Comparison of ENCODE assay signal across 1 cellular context in the genomic region with DNA sequence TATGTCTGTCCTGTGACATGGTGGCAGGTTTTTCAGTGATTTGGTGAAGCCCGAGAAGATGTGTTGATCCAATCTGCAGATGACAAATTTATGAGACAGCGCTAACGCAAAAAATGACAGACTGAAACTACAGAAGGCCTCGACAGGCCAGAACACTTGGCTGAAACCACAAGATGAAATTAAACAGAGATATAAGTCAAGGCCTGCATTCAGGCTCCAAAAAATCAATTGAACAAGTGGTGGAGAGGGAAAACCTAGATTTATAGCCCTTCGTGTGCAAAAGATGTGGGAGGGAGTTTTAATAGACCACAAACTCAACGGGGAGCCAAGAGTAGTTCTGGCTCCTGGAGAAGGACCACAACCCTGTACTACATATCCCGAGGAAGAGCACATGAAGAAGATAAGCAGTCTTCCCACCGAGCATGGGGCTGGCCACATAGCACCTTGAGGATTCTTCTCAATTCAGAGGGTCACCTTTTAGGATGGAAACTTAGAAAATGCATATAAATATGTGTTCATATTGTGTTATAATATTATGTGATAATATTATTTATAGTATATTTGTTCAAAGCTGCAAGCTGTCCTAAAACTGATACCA.
TF ChIP-seq lines count a peak whose summit lies in the region.

No MANE protein-coding gene starts in this region.

TF ChIP-seq in HEK293, 187 proteins besides CTCF, POLR2A, EP300 and RAD21 (continued from another document and continues in another):
- TF ChIP-seq, protein P1, sequence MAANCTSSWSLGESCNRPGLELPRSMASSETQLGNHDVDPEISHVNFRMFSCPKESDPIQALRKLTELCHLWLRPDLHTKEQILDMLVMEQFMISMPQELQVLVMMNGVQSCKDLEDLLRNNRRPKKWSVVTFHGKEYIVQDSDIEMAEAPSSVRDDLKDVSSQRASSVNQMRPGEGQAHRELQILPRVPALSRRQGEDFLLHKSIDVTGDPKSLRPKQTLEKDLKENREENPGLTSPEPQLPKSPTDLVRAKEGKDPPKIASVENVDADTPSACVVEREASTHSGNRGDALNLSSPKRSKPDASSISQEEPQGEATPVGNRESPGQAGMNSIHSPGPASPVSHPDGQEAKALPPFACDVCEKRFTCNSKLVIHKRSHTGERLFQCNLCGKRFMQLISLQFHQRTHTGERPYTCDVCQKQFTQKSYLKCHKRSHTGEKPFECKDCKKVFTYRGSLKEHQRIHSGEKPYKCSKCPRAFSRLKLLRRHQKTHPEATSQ (tag by site-specific recombination; IDR thresholded peaks at IDR 0.05): no peak
- TF ChIP-seq ZNF2 (tag by site-specific recombination; IDR thresholded peaks at IDR 0.05) (no peak), ZNF24 (tag by site-specific recombination; IDR thresholded peaks at IDR 0.05) (0 out of 2 replicates have a peak, but pooled peaks have one; percentile 33), YY1 (tag by site-specific recombination; IDR thresholded peaks at IDR 0.05) (0 out of 2 replicates have a peak, but pooled peaks have one; percentile 15), GLI2 (tag by site-specific recombination; IDR thresholded peaks at IDR 0.05; ENCODE audit: borderline replicate concordance, low read depth) (no peak), ZNF658 (tag by site-specific recombination; IDR thresholded peaks at IDR 0.05) (no peak), ZNF341 (tag by site-specific recombination; IDR thresholded peaks at IDR 0.05; ENCODE audit: low read depth) (no peak), ZNF792 (tag by site-specific recombination; IDR thresholded peaks at IDR 0.05) (no peak), FEZF1 (tag by site-specific recombination; IDR thresholded peaks at IDR 0.05) (peak; percentile 92), ZBTB8A (tag by site-specific recombination; IDR thresholded peaks at IDR 0.05) (peak; percentile 41), SALL2 (tag by site-specific recombination; IDR thresholded peaks at IDR 0.05; ENCODE audit: borderline replicate concordance) (no peak), WT1 (tag by site-specific recombination; IDR thresholded peaks at IDR 0.05) (peak; percentile 78), ZNF366 (tag by site-specific recombination; conservative IDR thresholded peaks at IDR 0.05) (no peak), ZFHX2 (tag by site-specific recombination; conservative IDR thresholded peaks at IDR 0.05) (peak; percentile 69; the same call in 1 of the 2 replicates), ZNF768 (tag by site-specific recombination; IDR thresholded peaks at IDR 0.05) (no peak), SCRT1 (tag by site-specific recombination; IDR thresholded peaks at IDR 0.05; ENCODE audit: borderline replicate concordance) (no peak), ZEB2 (tag by site-specific recombination; IDR thresholded peaks at IDR 0.05) (0 out of 2 replicates have a peak, but pooled peaks have one; percentile 61), ZNF350 (tag by site-specific recombination; IDR thresholded peaks at IDR 0.05) (peak; percentile 35; the same call in 1 of the 2 replicates), ZNF843 (tag by site-specific recombination; IDR thresholded peaks at IDR 0.05) (peak; percentile 88), ZNF777 (tag by site-specific recombination; IDR thresholded peaks at IDR 0.05; ENCODE audit: borderline replicate concordance) (no peak), ZNF654 (tag by site-specific recombination; IDR thresholded peaks at IDR 0.05; ENCODE audit: low read depth) (no peak), OVOL3 (tag by site-specific recombination; IDR thresholded peaks at IDR 0.05) (no peak), KLF16 (tag by site-specific recombination; IDR thresholded peaks at IDR 0.05) (no peak), ZNF549 (tag by site-specific recombination; IDR thresholded peaks at IDR 0.05) (no peak), ZNF214 (tag by site-specific recombination; IDR thresholded peaks at IDR 0.05; ENCODE audit: borderline replicate concordance) (no peak), ZNF585B (tag by site-specific recombination; IDR thresholded peaks at IDR 0.05) (no peak), ZNF157 (tag by site-specific recombination; IDR thresholded peaks at IDR 0.05) (no peak), ZNF747 (tag by site-specific recombination; IDR thresholded peaks at IDR 0.05) (no peak), HOXD13 (CRISPR knock-in tag; IDR thresholded peaks at IDR 0.05; ENCODE audit: borderline replicate concordance) (peak; percentile 59; the same call in 1 of the 2 replicates), ZSCAN23 (tag by site-specific recombination; IDR thresholded peaks at IDR 0.05) (no peak), BCL11B (tag by site-specific recombination; IDR thresholded peaks at IDR 0.05; ENCODE audit: low read depth) (no peak), ZNF140 (tag by site-specific recombination; IDR thresholded peaks at IDR 0.05) (no peak), ZNF677 (tag by site-specific recombination; IDR thresholded peaks at IDR 0.05) (no peak), ZNF629 (tag by site-specific recombination; IDR thresholded peaks at IDR 0.05) (peak; percentile 18; the same call in 1 of the 2 replicates), ZNF785 (tag by site-specific recombination; IDR thresholded peaks at IDR 0.05) (no peak)
- TF ChIP-seq, protein P2, sequence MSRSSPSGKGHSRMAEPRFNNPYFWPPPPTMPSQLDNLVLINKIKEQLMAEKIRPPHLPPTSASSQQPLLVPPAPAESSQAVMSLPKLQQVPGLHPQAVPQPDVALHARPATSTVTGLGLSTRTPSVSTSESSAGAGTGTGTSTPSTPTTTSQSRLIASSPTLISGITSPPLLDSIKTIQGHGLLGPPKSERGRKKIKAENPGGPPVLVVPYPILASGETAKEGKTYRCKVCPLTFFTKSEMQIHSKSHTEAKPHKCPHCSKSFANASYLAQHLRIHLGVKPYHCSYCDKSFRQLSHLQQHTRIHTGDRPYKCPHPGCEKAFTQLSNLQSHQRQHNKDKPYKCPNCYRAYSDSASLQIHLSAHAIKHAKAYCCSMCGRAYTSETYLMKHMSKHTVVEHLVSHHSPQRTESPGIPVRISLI (tag by site-specific recombination; IDR thresholded peaks at IDR 0.05): no peak
- TF ChIP-seq, protein P3, sequence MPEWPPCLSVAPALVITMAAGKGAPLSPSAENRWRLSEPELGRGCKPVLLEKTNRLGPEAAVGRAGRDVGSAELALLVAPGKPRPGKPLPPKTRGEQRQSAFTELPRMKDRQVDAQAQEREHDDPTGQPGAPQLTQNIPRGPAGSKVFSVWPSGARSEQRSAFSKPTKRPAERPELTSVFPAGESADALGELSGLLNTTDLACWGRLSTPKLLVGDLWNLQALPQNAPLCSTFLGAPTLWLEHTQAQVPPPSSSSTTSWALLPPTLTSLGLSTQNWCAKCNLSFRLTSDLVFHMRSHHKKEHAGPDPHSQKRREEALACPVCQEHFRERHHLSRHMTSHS (tag by site-specific recombination; IDR thresholded peaks at IDR 0.05): no peak
- TF ChIP-seq, protein P4, sequence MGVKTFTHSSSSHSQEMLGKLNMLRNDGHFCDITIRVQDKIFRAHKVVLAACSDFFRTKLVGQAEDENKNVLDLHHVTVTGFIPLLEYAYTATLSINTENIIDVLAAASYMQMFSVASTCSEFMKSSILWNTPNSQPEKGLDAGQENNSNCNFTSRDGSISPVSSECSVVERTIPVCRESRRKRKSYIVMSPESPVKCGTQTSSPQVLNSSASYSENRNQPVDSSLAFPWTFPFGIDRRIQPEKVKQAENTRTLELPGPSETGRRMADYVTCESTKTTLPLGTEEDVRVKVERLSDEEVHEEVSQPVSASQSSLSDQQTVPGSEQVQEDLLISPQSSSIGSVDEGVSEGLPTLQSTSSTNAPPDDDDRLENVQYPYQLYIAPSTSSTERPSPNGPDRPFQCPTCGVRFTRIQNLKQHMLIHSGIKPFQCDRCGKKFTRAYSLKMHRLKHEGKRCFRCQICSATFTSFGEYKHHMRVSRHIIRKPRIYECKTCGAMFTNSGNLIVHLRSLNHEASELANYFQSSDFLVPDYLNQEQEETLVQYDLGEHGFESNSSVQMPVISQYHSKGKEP (tag by site-specific recombination; IDR thresholded peaks at IDR 0.05): no peak
- TF ChIP-seq, protein P5, sequence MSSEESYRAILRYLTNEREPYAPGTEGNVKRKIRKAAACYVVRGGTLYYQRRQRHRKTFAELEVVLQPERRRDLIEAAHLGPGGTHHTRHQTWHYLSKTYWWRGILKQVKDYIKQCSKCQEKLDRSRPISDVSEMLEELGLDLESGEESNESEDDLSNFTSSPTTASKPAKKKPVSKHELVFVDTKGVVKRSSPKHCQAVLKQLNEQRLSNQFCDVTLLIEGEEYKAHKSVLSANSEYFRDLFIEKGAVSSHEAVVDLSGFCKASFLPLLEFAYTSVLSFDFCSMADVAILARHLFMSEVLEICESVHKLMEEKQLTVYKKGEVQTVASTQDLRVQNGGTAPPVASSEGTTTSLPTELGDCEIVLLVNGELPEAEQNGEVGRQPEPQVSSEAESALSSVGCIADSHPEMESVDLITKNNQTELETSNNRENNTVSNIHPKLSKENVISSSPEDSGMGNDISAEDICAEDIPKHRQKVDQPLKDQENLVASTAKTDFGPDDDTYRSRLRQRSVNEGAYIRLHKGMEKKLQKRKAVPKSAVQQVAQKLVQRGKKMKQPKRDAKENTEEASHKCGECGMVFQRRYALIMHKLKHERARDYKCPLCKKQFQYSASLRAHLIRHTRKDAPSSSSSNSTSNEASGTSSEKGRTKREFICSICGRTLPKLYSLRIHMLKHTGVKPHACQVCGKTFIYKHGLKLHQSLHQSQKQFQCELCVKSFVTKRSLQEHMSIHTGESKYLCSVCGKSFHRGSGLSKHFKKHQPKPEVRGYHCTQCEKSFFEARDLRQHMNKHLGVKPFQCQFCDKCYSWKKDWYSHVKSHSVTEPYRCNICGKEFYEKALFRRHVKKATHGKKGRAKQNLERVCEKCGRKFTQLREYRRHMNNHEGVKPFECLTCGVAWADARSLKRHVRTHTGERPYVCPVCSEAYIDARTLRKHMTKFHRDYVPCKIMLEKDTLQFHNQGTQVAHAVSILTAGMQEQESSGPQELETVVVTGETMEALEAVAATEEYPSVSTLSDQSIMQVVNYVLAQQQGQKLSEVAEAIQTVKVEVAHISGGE (tag by site-specific recombination; conservative IDR thresholded peaks at IDR 0.05; ENCODE audit: low read depth): no peak
- TF ChIP-seq, protein P6, sequence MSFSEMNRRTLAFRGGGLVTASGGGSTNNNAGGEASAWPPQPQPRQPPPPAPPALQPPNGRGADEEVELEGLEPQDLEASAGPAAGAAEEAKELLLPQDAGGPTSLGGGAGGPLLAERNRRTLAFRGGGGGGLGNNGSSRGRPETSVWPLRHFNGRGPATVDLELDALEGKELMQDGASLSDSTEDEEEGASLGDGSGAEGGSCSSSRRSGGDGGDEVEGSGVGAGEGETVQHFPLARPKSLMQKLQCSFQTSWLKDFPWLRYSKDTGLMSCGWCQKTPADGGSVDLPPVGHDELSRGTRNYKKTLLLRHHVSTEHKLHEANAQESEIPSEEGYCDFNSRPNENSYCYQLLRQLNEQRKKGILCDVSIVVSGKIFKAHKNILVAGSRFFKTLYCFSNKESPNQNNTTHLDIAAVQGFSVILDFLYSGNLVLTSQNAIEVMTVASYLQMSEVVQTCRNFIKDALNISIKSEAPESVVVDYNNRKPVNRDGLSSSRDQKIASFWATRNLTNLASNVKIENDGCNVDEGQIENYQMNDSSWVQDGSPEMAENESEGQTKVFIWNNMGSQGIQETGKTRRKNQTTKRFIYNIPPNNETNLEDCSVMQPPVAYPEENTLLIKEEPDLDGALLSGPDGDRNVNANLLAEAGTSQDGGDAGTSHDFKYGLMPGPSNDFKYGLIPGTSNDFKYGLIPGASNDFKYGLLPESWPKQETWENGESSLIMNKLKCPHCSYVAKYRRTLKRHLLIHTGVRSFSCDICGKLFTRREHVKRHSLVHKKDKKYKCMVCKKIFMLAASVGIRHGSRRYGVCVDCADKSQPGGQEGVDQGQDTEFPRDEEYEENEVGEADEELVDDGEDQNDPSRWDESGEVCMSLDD (tag by site-specific recombination; IDR thresholded peaks at IDR 0.05): no peak
- TF ChIP-seq, protein P7, sequence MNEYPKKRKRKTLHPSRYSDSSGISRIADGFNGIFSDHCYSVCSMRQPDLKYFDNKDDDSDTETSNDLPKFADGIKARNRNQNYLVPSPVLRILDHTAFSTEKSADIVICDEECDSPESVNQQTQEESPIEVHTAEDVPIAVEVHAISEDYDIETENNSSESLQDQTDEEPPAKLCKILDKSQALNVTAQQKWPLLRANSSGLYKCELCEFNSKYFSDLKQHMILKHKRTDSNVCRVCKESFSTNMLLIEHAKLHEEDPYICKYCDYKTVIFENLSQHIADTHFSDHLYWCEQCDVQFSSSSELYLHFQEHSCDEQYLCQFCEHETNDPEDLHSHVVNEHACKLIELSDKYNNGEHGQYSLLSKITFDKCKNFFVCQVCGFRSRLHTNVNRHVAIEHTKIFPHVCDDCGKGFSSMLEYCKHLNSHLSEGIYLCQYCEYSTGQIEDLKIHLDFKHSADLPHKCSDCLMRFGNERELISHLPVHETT (tag by site-specific recombination; IDR thresholded peaks at IDR 0.05): no peak
- TF ChIP-seq, protein P8, sequence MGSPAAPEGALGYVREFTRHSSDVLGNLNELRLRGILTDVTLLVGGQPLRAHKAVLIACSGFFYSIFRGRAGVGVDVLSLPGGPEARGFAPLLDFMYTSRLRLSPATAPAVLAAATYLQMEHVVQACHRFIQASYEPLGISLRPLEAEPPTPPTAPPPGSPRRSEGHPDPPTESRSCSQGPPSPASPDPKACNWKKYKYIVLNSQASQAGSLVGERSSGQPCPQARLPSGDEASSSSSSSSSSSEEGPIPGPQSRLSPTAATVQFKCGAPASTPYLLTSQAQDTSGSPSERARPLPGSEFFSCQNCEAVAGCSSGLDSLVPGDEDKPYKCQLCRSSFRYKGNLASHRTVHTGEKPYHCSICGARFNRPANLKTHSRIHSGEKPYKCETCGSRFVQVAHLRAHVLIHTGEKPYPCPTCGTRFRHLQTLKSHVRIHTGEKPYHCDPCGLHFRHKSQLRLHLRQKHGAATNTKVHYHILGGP (tag by site-specific recombination; IDR thresholded peaks at IDR 0.05): no peak
